Comparison of ENCODE assay signal across 32 cellular contexts in the genomic region with DNA sequence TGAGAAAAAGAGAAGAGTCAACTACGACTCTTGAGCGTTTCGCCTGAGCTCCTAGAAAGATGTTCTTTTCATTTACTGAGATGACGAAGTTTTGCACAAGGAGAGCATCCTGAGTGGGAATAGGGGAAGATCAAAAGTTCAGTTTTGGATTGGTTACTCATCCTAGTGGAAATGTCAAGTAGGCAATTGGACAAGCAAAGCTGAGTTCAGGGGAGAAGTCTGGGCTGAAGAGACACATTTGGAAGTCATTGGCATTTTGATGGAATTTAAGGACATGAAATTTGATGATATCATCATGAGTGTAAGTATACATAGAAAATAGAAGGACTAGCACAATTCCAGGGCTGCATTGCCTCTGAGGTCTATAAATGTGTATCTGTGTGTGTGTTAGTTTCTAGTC.
"Had no signal": no experiment of that assay in that cellular context is flagged by ENCODE, and none has a peak within 500 bp of the region (broad histone marks: within the 10 kb centered on the region; RNA-seq: fewer than 3 reads in every experiment).

No MANE protein-coding gene starts in this region.

- H3K9ac ChIP-seq: neural progenitor cell, parathyroid adenoma had no signal

- H3K4me1 ChIP-seq: body of pancreas, left ventricle myocardium inferior, neural progenitor cell, parathyroid adenoma, psoas muscle, sigmoid colon, upper lobe of left lung, vagina had no signal

- H3K9me3 ChIP-seq: body of pancreas, left ventricle myocardium inferior, psoas muscle, sigmoid colon, thyroid gland, upper lobe of left lung, vagina had no signal

- DNase-seq: activated CD4-positive, alpha-beta T cell treated with anti-CD3 and anti-CD28 coated beads, Interleukin-2, amount 50 U/mL, for 1 hour; activated CD4-positive, CD25-positive, alpha-beta regulatory T cell treated with anti-CD3 and anti-CD28 coated beads, Interleukin-2, amount 50 U/mL, for 72 hours; activated CD8-positive, alpha-beta T cell treated with anti-CD3 and anti-CD28 coated beads for 36 hours; activated naive CD4-positive, alpha-beta T cell; activated T-cell treated with anti-CD3 and anti-CD28 coated beads, Interleukin-2, amount 50 U/mL, for 72 hours; anterior cingulate cortex; body of pancreas; dorsolateral prefrontal cortex; effector memory CD4-positive, alpha-beta T cell; foreskin keratinocyte; kidney glomerular epithelial cell; left ventricle myocardium inferior; mesendoderm; natural killer cell; occipital lobe; psoas muscle; sigmoid colon; stimulated activated CD4-positive, alpha-beta T cell treated with anti-CD3 and anti-CD28 coated beads, Interleukin-1b, Interleukin-23, amount 100 ng/mL, for 48 hours; stimulated activated CD4-positive, alpha-beta T cell treated with anti-CD3 and anti-CD28 coated beads, Interleukin-4, amount 100 ng/mL, for 4 hours; stimulated activated CD8-positive, alpha-beta memory T cell treated with anti-CD3 and anti-CD28 coated beads, Interleukin-4, amount 100 ng/mL, for 48 hours; stimulated activated naive CD8-positive, alpha-beta T cell treated with anti-CD3 and anti-CD28 coated beads, Interleukin-15, amount 100 ng/mL, for 72 hours; T-helper 9 cell; thyroid gland; upper lobe of left lung had no signal

- H3K36me3 ChIP-seq: left ventricle myocardium inferior, neural progenitor cell, sigmoid colon, thyroid gland, upper lobe of left lung, vagina had no signal

- H3K4me3 ChIP-seq: body of pancreas, coronary artery, dorsolateral prefrontal cortex, left ventricle myocardium inferior, lung, neural progenitor cell, psoas muscle, sigmoid colon, smooth muscle cell, thyroid gland, upper lobe of left lung, vagina had no signal

- H3K27me3 ChIP-seq: body of pancreas, dorsolateral prefrontal cortex, foreskin keratinocyte, neural progenitor cell, sigmoid colon, thyroid gland, upper lobe of left lung, vagina had no signal

- ATAC-seq: activated CD8-positive, alpha-beta T cell treated with anti-CD3 and anti-CD28 coated beads for 36 hours; activated naive CD4-positive, alpha-beta T cell treated with anti-CD3 and anti-CD28 coated beads, Interleukin-2, amount 50 U/mL, for 72 hours; activated T-cell treated with anti-CD3 and anti-CD28 coated beads, Interleukin-2, amount 50 U/mL, for 72 hours; body of pancreas; foreskin keratinocyte; natural killer cell; psoas muscle; stimulated activated memory B cell treated with anti-CD40 and anti-IgM and Interleukin-4, amounts not matched to agents 10 μg/mL and 1 μg/mL and 100 μg/mL, for 72 hours; stimulated activated naive CD8-positive, alpha-beta T cell treated with anti-CD3 and anti-CD28 coated beads, Interleukin-15, amount 100 ng/mL, for 72 hours had no signal
